In genomic region chr7:19754521-19755116, GRCh38 we compare ENCODE assay signal across 8 cellular contexts. TPM values are rescaled to one million over a fixed set of nuclear protein-coding genes. Genes with fewer than 3 reads are reported as not detected.
DNase-seq lines count a peak whose midpoint lies in the region; ATAC-seq and TF ChIP-seq lines count a peak whose summit lies in the region.

No MANE protein-coding gene starts in this region.

- intact Hi-C loops in Panc1 (cut with micrococcal nuclease; ENCODE audit: unreplicated experiment) (loop anchor here (2.0 kb wide), 1 partner anchor 844 kb away; no protein-coding TSS in a partner anchor), sigmoid colon (cut with DNase I) (loop anchor here (5.0 to 10.0 kb wide), 3 partner anchors 230 to 560 kb away; no protein-coding TSS in a partner anchor), sciatic nerve (cut with DNase I) (no loop called here)

- H3K9me3 ChIP-seq in Panc1 (ENCODE audit: control insufficient read depth, insufficient read depth, low read depth, low read length) (no peaks in the 10 kb centered on the region), sigmoid colon (no peaks in the 10 kb centered on the region)

- H3K27me3 ChIP-seq in Panc1 (ENCODE audit: control insufficient read depth, insufficient read depth, low read length) (no peaks in the 10 kb centered on the region), sigmoid colon (no peaks in the 10 kb centered on the region)

- H3K27ac ChIP-seq in Panc1 (ENCODE audit: low read length) (no peak overlapping the region), sigmoid colon (no peak overlapping the region)

- BruUV-seq in Panc1 (replicated peaks; lab: Mats Ljungman, UMichigan) = no TSS peak

- DNase-seq in EL = peak; percentile 49
- peak; percentile 58 for DNase-seq in Panc1 (ENCODE audit: low read depth, low spot score)
- DNase-seq in erythroblast (lab: John Stamatoyannopoulos, UW) = peak; percentile 31 to 54
- no peak for DNase-seq in sigmoid colon
- no peak for DNase-seq in sciatic nerve (ENCODE audit: low spot score)
- DNase-seq in NCI-H187 treated with DMSO at 0.1 percent for 48 hours (lab: John Stamatoyannopoulos, UW) = no peak

- TF ChIP-seq POLR2A in erythroblast (IDR thresholded peaks at IDR 0.05; ENCODE audit: low read length) (no peak), sigmoid colon (IDR thresholded peaks at IDR 0.05) (no peak)

- ATAC-seq in Panc1 = no peak
- ATAC-seq in sciatic nerve = no peak
- no peak for ATAC-seq in HG03039 (IDR thresholded peaks at IDR 0.05; ENCODE audit: unreplicated experiment)

- in situ Hi-C loops in Panc1 (cut with HindIII; ENCODE audit: low pct_unique_long_range_greater_than_20kb, low sequenced_read_pairs) = no loop called here

- H3K4me3 ChIP-seq in Panc1 (ENCODE audit: low read depth in 2 of 2, low read length in 2 of 2) (no peak overlapping the region), sigmoid colon (no peak overlapping the region)

- TF ChIP-seq CTCF in Panc1 (IDR thresholded peaks at IDR 0.05) (peak; percentile 81; the same call in 1 of the 2 replicates), sigmoid colon (IDR thresholded peaks at IDR 0.05) (peak in 3 of 4 experiments; percentile 23 to 62 (median 30))

- CTCF ChIA-PET in Panc1 (lab: Charles Lee) = interaction anchor here (0.6 to 1.2 kb wide), 4 partner anchors 18 to 844 kb away, joined by 3 to 4 read pairs (median 4); no protein-coding TSS in a partner anchor

- H3K4me1 ChIP-seq in Panc1 (ENCODE audit: control insufficient read depth, insufficient read depth, low read length) (no peaks in the 10 kb centered on the region), sigmoid colon (no peaks in the 10 kb centered on the region)

- POLR2A ChIA-PET in Panc1 (lab: Charles Lee) = interaction anchor here (0.6 kb wide), 1 partner anchor 328 kb away, joined by 3 read pairs; no protein-coding TSS in a partner anchor

- peak; percentile 70 for TF ChIP-seq RAD21 in Ishikawa (IDR thresholded peaks at IDR 0.05; ENCODE audit: low read depth)

- H3K36me3 ChIP-seq in Panc1 (ENCODE audit: control insufficient read depth, insufficient read depth, low read length) (no peaks in the 10 kb centered on the region), sigmoid colon (no peaks in the 10 kb centered on the region)

- no peak for TF ChIP-seq EP300 in Ishikawa (IDR thresholded peaks at IDR 0.05; ENCODE audit: borderline replicate concordance)
- TF ChIP-seq EP300 in sigmoid colon (IDR thresholded peaks at IDR 0.05) = no peak

- 32 to 39% methylated on average over 6 of the region's 6 CpGs for WGBS in sigmoid colon, 2 donors

TF ChIP-seq in Ishikawa, 13 proteins besides CTCF, POLR2A, EP300 and RAD21:
- TF ChIP-seq, protein P1, sequence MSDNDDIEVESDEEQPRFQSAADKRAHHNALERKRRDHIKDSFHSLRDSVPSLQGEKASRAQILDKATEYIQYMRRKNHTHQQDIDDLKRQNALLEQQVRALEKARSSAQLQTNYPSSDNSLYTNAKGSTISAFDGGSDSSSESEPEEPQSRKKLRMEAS (IDR thresholded peaks at IDR 0.05) = no peak
- TF ChIP-seq TAF1 (IDR thresholded peaks at IDR 0.05; ENCODE audit: low read depth) (no peak), NFIC (IDR thresholded peaks at IDR 0.05) (no peak), CREB1 (IDR thresholded peaks at IDR 0.05; ENCODE audit: low read depth) (no peak)

RNA-seq across cellular contexts. Expression of gene TMEM196, which starts 18.8 kb away (rescaled TPM):
- total RNA-seq in Panc1 (2021; ENCODE audit: unreplicated experiment) (not detected), sigmoid colon (1 to 10 TPM in 1 of 4 donors, under 1 TPM in 2, not detected in 1; 0.14 to 1.4 (median 0.16) TPM), sciatic nerve (not detected)
- not detected for polyA plus RNA-seq in Panc1 (2012; ENCODE audit: insufficient read length)
- under 1 TPM in 1 of 3 donors, not detected in 2; 0.13 TPM for polyA plus RNA-seq in sigmoid colon

RNA-seq across cellular contexts. Expression of gene POLR1F, which starts 45.8 kb away (rescaled TPM):
- 20.7 TPM for total RNA-seq in Panc1 (2021; ENCODE audit: unreplicated experiment)
- polyA plus RNA-seq in Panc1 (2012; ENCODE audit: insufficient read length) = 7.8 TPM
- 10 to 100 TPM in 3 of 4 donors, 1 to 10 TPM in 1; 9.7 to 15.6 (median 14.2) TPM for total RNA-seq in sigmoid colon
- 1 to 10 TPM; 4.2 to 7.1 (median 4.2) TPM for polyA plus RNA-seq in sigmoid colon
- 11.7 TPM for total RNA-seq in sciatic nerve

Comparison
In these comparisons a context has a peak if more than half of its experiments do, and no peak if none do; other contexts are left out.
1. DNase-seq: peak in EL (single experiment), Panc1 (single experiment) and erythroblast (2 of 2); none in sigmoid colon (single experiment), sciatic nerve (single experiment) and NCI-H187 treated with DMSO at 0.1 percent for 48 hours (single experiment).